In genomic region chr9:35757527-35758275, GRCh38 we compare ENCODE assay signal across 8 cellular contexts. TPM values are rescaled to one million over a fixed set of nuclear protein-coding genes. Genes with fewer than 3 reads are reported as not detected.
DNase-seq lines count a peak whose midpoint lies in the region; ATAC-seq, FAIRE-seq and TF ChIP-seq lines count a peak whose summit lies in the region.

No MANE protein-coding gene starts in this region.

- peak overlapping the region; percentile 87 for H3K4me3 ChIP-seq in A673 (ENCODE audit: low read depth, low read length, poor library complexity, severe bottlenecking)

- peaks cover 32% of the 10 kb centered on the region for H3K4me1 Mint-ChIP-seq in T-helper 17 cell

- CTCF ChIA-PET in A673 (lab: Charles Lee) = no interaction called here

- FAIRE-seq in D721Med (lab: Jason Lieb, UNC) = no peak

- ATAC-seq in GM18868 (IDR thresholded peaks at IDR 0.05; ENCODE audit: unreplicated experiment) (peak; percentile 41), HG03159 (IDR thresholded peaks at IDR 0.05; ENCODE audit: unreplicated experiment) (peak; percentile 36), T-helper 17 cell (peak; percentile 20)

- POLR2A ChIA-PET in A673 (lab: Charles Lee; ENCODE audit: low non-redundant PET) = interaction anchor here (0.6 kb wide), 2 partner anchors 57 to 83 kb away, joined by 5 to 8 read pairs; no protein-coding TSS in a partner anchor

- H3K27ac Mint-ChIP-seq in T-helper 17 cell = peak overlapping the region; percentile 92

- intact Hi-C loops in A673 (cut with micrococcal nuclease; ENCODE audit: unreplicated experiment) = loop anchor here (5.0 kb wide), 2 partner anchors 35 to 55 kb away; partner anchors contain the start of genes NPR2 and SPAG8

- no peaks in the 10 kb centered on the region for H3K27me3 Mint-ChIP-seq in T-helper 17 cell

- no peaks in the 10 kb centered on the region for H3K27me3 ChIP-seq in A673 (replicated peaks; ENCODE audit: insufficient read depth, low read depth, low read length, poor library complexity)

- DNase-seq in A673 (ENCODE audit: low spot score) (no peak), T-helper 17 cell (no peak), glomerular visceral epithelial cell (ENCODE audit: extremely low spot score) (peak; percentile 71), pons (ENCODE audit: low spot score) (peak; percentile 38), inferior parietal cortex (ENCODE audit: extremely low spot score) (no peak), D721Med (ENCODE audit: insufficient read length, low spot score) (no peak)

- H3K4me3 Mint-ChIP-seq in T-helper 17 cell = peak overlapping the region; percentile 99

- H3K4me1 ChIP-seq in A673 (ENCODE audit: insufficient read depth, low read length, poor library complexity, severe bottlenecking) = peaks cover 13% of the 10 kb centered on the region

- peak overlapping the region; percentile 91 for H3K27ac ChIP-seq in A673 (ENCODE audit: low read depth, low read length, poor library complexity, severe bottlenecking)

- H3K36me3 Mint-ChIP-seq in T-helper 17 cell (ENCODE audit: low read depth) = peaks cover 5% of the 10 kb centered on the region

- no peaks in the 10 kb centered on the region for H3K9me3 ChIP-seq in A673 (ENCODE audit: low read depth, low read length, poor library complexity, severe bottlenecking)
- H3K9me3 ChIP-seq in T-helper 17 cell (ENCODE audit: control insufficient read depth, low read length, poor library complexity, severe bottlenecking) = no peaks in the 10 kb centered on the region

- TSS peak; percentile 10 for BruUV-seq in A673 (replicated peaks; lab: Mats Ljungman, UMichigan)

- H3K36me3 ChIP-seq in A673 (ENCODE audit: insufficient read depth, low read length, poor library complexity, severe bottlenecking) = peaks cover 3% of the 10 kb centered on the region

- TF ChIP-seq CTCF in A673 (conservative IDR thresholded peaks at IDR 0.05; ENCODE audit: low read depth, low read length) (no peak), D721Med (IDR thresholded peaks at IDR 0.05; ENCODE audit: insufficient read depth, missing control alignments) (no peak)

RNA-seq across cellular contexts. Expression of gene MSMP, which starts 3.6 kb away (rescaled TPM):
- not detected in 2 replicates for total RNA-seq in A673 (2021)
- total RNA-seq in T-helper 17 cell = not detected

RNA-seq across cellular contexts. Expression of gene RGP1, which starts 8.6 kb away (rescaled TPM):
- total RNA-seq in A673 (2021) (21.9 and 26.3 TPM in 2 replicates), T-helper 17 cell (10 to 100 TPM; 25.5 to 26.5 TPM)

RNA-seq across cellular contexts. Expression of gene GBA2, which starts 8.7 kb away (rescaled TPM):
- 67.6 and 70.5 TPM in 2 replicates for total RNA-seq in A673 (2021)
- total RNA-seq in T-helper 17 cell = 10 to 100 TPM; 28.6 to 28.7 TPM

RNA-seq across cellular contexts. Expression of gene CREB3, which starts 25.2 kb away (rescaled TPM):
- total RNA-seq in A673 (2021) (27.6 and 29.1 TPM in 2 replicates), T-helper 17 cell (10 to 100 TPM; 16.0 to 16.5 TPM)

RNA-seq across cellular contexts. Expression of gene TLN1, which starts 25.7 kb away (rescaled TPM):
- total RNA-seq in A673 (2021) = 173 and 178 TPM in 2 replicates
- total RNA-seq in T-helper 17 cell = 100 to 1,000 TPM; 259 to 617 TPM

Comparison
In these comparisons a context has a peak if more than half of its experiments do, and no peak if none do; other contexts are left out.
1. DNase-seq: peak in glomerular visceral epithelial cell (single experiment) and pons (single experiment); none in A673 (single experiment), T-helper 17 cell (0 of 3), inferior parietal cortex (single experiment) and D721Med (single experiment).
2. Peak in every context shown above with its lines, with median percentiles within 50 percentile points of each other: ATAC-seq.